ENCODE assay signal across 8 cellular contexts in the genomic region with DNA sequence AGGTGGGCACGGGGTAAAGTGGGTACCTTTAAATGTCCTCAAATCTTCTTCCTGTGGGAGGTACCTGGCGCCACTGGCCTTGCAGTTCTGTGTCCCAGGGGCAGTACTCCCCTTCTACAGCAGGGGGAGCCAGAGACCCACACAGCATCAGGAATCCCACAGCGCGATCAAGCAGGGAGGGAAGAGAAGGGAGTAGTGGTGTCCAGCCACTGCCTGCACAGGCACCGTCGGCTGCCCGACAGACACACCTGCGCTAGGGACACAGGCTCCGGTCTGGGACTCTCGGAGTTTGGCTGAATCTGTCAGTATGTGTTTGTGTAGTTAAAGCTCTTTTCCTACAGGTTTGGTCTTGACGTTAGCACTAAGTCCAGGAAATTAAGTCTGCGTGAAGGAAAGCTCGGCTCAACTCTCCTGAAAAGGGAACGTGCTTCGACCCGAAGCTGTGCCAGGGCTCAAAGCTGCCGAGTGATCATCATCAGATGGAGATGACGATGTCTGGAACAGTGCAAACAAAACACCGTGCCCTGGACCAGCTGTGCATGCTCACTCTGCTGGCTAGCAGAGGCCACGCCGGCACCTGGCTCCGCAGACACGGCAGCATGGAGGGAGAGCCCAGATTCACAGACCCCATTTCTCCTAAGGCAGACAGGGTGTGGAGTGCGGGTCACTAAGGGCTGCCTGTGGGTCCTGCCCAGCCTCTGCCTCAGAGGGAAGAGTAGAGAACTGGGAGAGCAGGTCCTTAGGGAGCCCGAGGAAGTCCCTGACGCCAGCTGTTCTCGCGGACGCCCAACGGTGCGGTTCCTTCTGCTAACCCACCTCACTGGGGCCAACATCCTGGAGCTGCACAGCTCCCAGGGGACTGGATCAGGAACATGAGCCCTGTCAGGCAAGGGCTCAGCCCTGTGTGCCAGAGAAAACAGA. TPM values are rescaled to one million over a fixed set of nuclear protein-coding genes. Genes with fewer than 3 reads are reported as not detected.
DNase-seq lines count a peak whose midpoint lies in the region; ATAC-seq and TF ChIP-seq lines count a peak whose summit lies in the region.

No MANE protein-coding gene starts in this region.

- intact Hi-C loops in activated CD8-positive, alpha-beta T cell treated with anti-CD3 and anti-CD28 coated beads for 36 hours (cut with micrococcal nuclease): loop anchor here (5.0 to 10.0 kb wide), 2 partner anchors 194 to 247 kb away; a partner anchor contains a TSS

- peaks cover 1% of the 10 kb centered on the region for H3K36me3 Mint-ChIP-seq in activated CD8-positive, alpha-beta T cell treated with anti-CD3 and anti-CD28 coated beads for 36 hours (ENCODE audit: low read depth)

- H3K79me2 ChIP-seq in DND-41 (ENCODE audit: insufficient read depth, low read length): no peaks in the 10 kb centered on the region

- ATAC-seq in DND-41 (ENCODE audit: insufficient read depth, low read depth) (peak; percentile 96), HG03097 (IDR thresholded peaks at IDR 0.05; ENCODE audit: low FRiP score, unreplicated experiment) (peak; percentile 61), HG03469 (IDR thresholded peaks at IDR 0.05; ENCODE audit: unreplicated experiment) (no peak)
- peak; percentile 99 for ATAC-seq in activated CD8-positive, alpha-beta T cell treated with anti-CD3 and anti-CD28 coated beads for 36 hours

- H3K27me3 ChIP-seq in DND-41 (ENCODE audit: insufficient read depth, low read length, poor library complexity): no peaks in the 10 kb centered on the region

- no peak overlapping the region for H3K27ac ChIP-seq in DND-41 (ENCODE audit: low read length)

- no peaks in the 10 kb centered on the region for H3K9me3 Mint-ChIP-seq in activated CD8-positive, alpha-beta T cell treated with anti-CD3 and anti-CD28 coated beads for 36 hours

- no peak overlapping the region for H3K27ac Mint-ChIP-seq in activated CD8-positive, alpha-beta T cell treated with anti-CD3 and anti-CD28 coated beads for 36 hours

- DNase-seq in DND-41 (peak; percentile 82), NCI-H748 treated with DMSO at 0.1 percent for 48 hours (lab: John Stamatoyannopoulos, UW) (peak; percentile 31), lung microvascular endothelial cell (ENCODE audit: low read depth in 2 of 2) (peak; percentile 84 to 89)
- DNase-seq in activated CD8-positive, alpha-beta T cell treated with anti-CD3 and anti-CD28 coated beads for 36 hours: peak; percentile 88
- peak; percentile 74 for DNase-seq in effector CD8-positive, alpha-beta T cell (lab: John Stamatoyannopoulos, UW)
- peak; percentile 64 to 65 (median 64) for DNase-seq in stimulated activated CD4-positive, alpha-beta T cell treated with anti-CD3 and anti-CD28 coated beads, TNF-alpha, amount 100 ng/mL, for 4 hours (ENCODE audit: low read depth in 3 of 3)

- peaks cover 3% of the 10 kb centered on the region; the same call in 1 of the 2 replicates for H4K20me1 ChIP-seq in DND-41 (ENCODE audit: insufficient read depth, low read length)

- TF ChIP-seq CTCF in DND-41 (IDR thresholded peaks at IDR 0.05; ENCODE audit: borderline replicate concordance, extremely low read depth, low read length, poor library complexity, severe bottlenecking): peak; percentile 100
- peak; percentile 99 for TF ChIP-seq CTCF in activated CD8-positive, alpha-beta T cell treated with anti-CD3 and anti-CD28 coated beads for 36 hours (IDR thresholded peaks at IDR 0.05)

- H3K4me2 ChIP-seq in DND-41 (ENCODE audit: insufficient read depth, low read length): no peak overlapping the region

- peaks cover 4% of the 10 kb centered on the region for H3K4me1 Mint-ChIP-seq in activated CD8-positive, alpha-beta T cell treated with anti-CD3 and anti-CD28 coated beads for 36 hours (ENCODE audit: low read depth)

- H3K9ac ChIP-seq in DND-41 (ENCODE audit: low read depth, low read length): no peak overlapping the region

- POLR2A ChIA-PET in activated CD8-positive, alpha-beta T cell treated with anti-CD3 and anti-CD28 coated beads for 36 hours (lab: Charles Lee): interaction anchor here (0.9 to 2.1 kb wide), 4 partner anchors 11 to 247 kb away, joined by 3 to 5 read pairs (median 4); a partner anchor contains a TSS

- no peaks in the 10 kb centered on the region for H3K4me1 ChIP-seq in DND-41 (ENCODE audit: insufficient read depth, low read length)

- H3K9me3 ChIP-seq in DND-41 (ENCODE audit: insufficient read depth, low read length, severe bottlenecking): no peaks in the 10 kb centered on the region

- no peaks in the 10 kb centered on the region for H3K27me3 Mint-ChIP-seq in activated CD8-positive, alpha-beta T cell treated with anti-CD3 and anti-CD28 coated beads for 36 hours

- no peak overlapping the region for H3K4me3 ChIP-seq in DND-41 (ENCODE audit: low read depth in 1 of 2, low read length in 2 of 2)

- peaks cover 34% of the 10 kb centered on the region for H3K36me3 ChIP-seq in DND-41 (ENCODE audit: insufficient read depth, low read length)

- no peak overlapping the region for H2AFZ ChIP-seq in DND-41 (ENCODE audit: low read depth, low read length)

- no peak overlapping the region for H3K4me3 Mint-ChIP-seq in activated CD8-positive, alpha-beta T cell treated with anti-CD3 and anti-CD28 coated beads for 36 hours

- CTCF ChIA-PET in activated CD8-positive, alpha-beta T cell treated with anti-CD3 and anti-CD28 coated beads for 36 hours (lab: Charles Lee): interaction anchor here (0.5 to 8.8 kb wide), 44 partner anchors 8 to 326 kb away, joined by 3 to 189 read pairs (median 5); a partner anchor contains a TSS

RNA-seq across cellular contexts. Expression of a gene that starts 56.0 kb away (rescaled TPM):
- 10 to 100 TPM; 16.3 to 19.9 TPM for total RNA-seq in activated CD8-positive, alpha-beta T cell treated with anti-CD3 and anti-CD28 coated beads for 36 hours
- 39.4 and 43.3 TPM in 2 replicates for total RNA-seq in lung microvascular endothelial cell

Comparison
In these comparisons a context has a peak if more than half of its experiments do, and no peak if none do; other contexts are left out.
1. DNase-seq: peak in every context shown above with its lines; median percentile 88 in activated CD8-positive, alpha-beta T cell treated with anti-CD3 and anti-CD28 coated beads for 36 hours; 86 in lung microvascular endothelial cell; 82 in DND-41; 74 in effector CD8-positive, alpha-beta T cell; 64 in stimulated activated CD4-positive, alpha-beta T cell treated with anti-CD3 and anti-CD28 coated beads, TNF-alpha, amount 100 ng/mL, for 4 hours; 31 in NCI-H748 treated with DMSO at 0.1 percent for 48 hours.